In genomic region chr3:49669352-49669751, GRCh38 we compare ENCODE assay signal across 2 cellular contexts.
TF ChIP-seq lines count a peak whose summit lies in the region.

No MANE protein-coding gene starts in this region.

TF ChIP-seq in HCT116, 20 proteins besides CTCF, POLR2A, EP300 and RAD21:
- TF ChIP-seq ZNF274 (IDR thresholded peaks at IDR 0.05; ENCODE audit: low read depth, low read length) (no peak), FOSL1 (IDR thresholded peaks at IDR 0.05; ENCODE audit: low read depth) (no peak), POLR2AphosphoS5 (IDR thresholded peaks at IDR 0.05; ENCODE audit: low read depth, low read length) (no peak), MAX (IDR thresholded peaks at IDR 0.05) (no peak), CBX3 (IDR thresholded peaks at IDR 0.05; ENCODE audit: low read depth) (no peak), EZH2 (IDR thresholded peaks at IDR 0.05) (no peak), EGR1 (IDR thresholded peaks at IDR 0.05; ENCODE audit: low read depth) (no peak), EZH2phosphoT487 (IDR thresholded peaks at IDR 0.05; ENCODE audit: borderline replicate concordance) (no peak), TCF7L2 (IDR thresholded peaks at IDR 0.05; ENCODE audit: borderline replicate concordance, extremely low read depth, insufficient read depth, insufficient read length) (no peak), ZFX (IDR thresholded peaks at IDR 0.05) (no peak), ZBTB33 (IDR thresholded peaks at IDR 0.05; ENCODE audit: extremely low read depth, insufficient replicate concordance, low read length) (no peak), SIN3A (IDR thresholded peaks at IDR 0.05; ENCODE audit: low read depth) (no peak), CEBPB (IDR thresholded peaks at IDR 0.05; ENCODE audit: low read depth) (no peak), SP1 (IDR thresholded peaks at IDR 0.05; ENCODE audit: low read depth) (no peak), YY1 (IDR thresholded peaks at IDR 0.05; ENCODE audit: extremely low read depth, insufficient replicate concordance, low read depth, low read length) (no peak), ATF3 (IDR thresholded peaks at IDR 0.05) (no peak), ELF1 (IDR thresholded peaks at IDR 0.05; ENCODE audit: borderline replicate concordance, low read depth) (no peak)

TF ChIP-seq in liver, 16 proteins besides CTCF, POLR2A, EP300 and RAD21:
- TF ChIP-seq YY1 (IDR thresholded peaks at IDR 0.05) (no peak), HNF4A (conservative IDR thresholded peaks at IDR 0.05) (no peak), ZBTB33 (IDR thresholded peaks at IDR 0.05) (no peak), JUND (IDR thresholded peaks at IDR 0.05) (no peak), HNF4G (IDR thresholded peaks at IDR 0.05) (no peak), FOXA1 (IDR thresholded peaks at IDR 0.05) (no peak), FOXA2 (IDR thresholded peaks at IDR 0.05) (no peak), RXRA (IDR thresholded peaks at IDR 0.05) (no peak), EGR1 (IDR thresholded peaks at IDR 0.05; ENCODE audit: low read depth in 2 of 2) (no peak), TAF1 (conservative IDR thresholded peaks at IDR 0.05) (no peak), MAX (IDR thresholded peaks at IDR 0.05) (no peak), SP1 (IDR thresholded peaks at IDR 0.05) (no peak), REST (IDR thresholded peaks at IDR 0.05) (no peak), ATF3 (IDR thresholded peaks at IDR 0.05) (no peak), NR2F2 (IDR thresholded peaks at IDR 0.05) (no peak), GABPA (IDR thresholded peaks at IDR 0.05 in 1 of 2, conservative IDR thresholded peaks at IDR 0.05 in 1 of 2) (no peak)
